In the genomic region with DNA sequence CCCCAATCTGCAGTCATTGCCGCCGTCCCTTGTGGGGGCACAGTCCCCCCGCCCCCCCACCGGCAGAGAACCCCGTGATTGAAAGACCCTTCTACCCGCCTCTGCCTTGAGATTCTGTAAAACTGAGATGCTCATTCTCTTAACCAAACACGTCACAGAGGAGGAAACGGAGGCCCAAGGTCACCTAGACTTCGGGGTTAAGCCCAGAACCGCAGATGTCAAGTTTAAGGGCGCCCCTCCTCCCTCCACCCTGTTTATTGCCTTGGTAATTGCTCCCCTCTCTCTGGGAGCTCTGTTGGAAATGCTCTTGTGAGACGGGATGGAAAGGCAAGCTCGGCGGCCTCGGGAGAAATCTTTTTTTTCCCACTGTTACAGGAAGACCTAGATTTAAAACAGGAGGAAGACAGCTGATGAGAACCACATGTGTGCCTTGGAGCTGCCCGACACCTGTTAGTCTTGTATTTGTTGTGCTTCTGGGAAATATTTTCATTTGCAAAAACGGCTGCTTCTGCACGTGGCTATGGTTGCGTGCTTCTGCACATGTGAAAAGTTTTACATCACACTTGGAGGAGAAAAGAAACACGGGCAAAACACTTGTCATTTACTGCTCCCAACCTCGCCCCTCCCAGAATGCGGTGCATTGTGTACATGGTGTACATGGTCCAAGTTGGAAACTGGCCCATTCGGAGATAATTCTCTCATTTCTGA, we compare ENCODE assay signal across 8 cellular contexts. TPM values are rescaled to one million over a fixed set of nuclear protein-coding genes. Genes with fewer than 3 reads are reported as not detected.
DNase-seq lines count a peak whose midpoint lies in the region; ATAC-seq and TF ChIP-seq lines count a peak whose summit lies in the region.

No MANE protein-coding gene starts in this region.

- no peaks in the 10 kb centered on the region for H3K9me3 Mint-ChIP-seq in IgD-negative memory B cell

- H2AK5ac ChIP-seq in neuronal stem cell (ENCODE audit: low read depth, low read length): no peak overlapping the region

- H3K36me3 ChIP-seq in GM06990 (ENCODE audit: control insufficient read depth, insufficient read depth, low read length) (peaks cover 7% of the 10 kb centered on the region), neuronal stem cell (replicated peaks in 1 of 2; ENCODE audit: control insufficient read depth in 2 of 2, insufficient read depth in 2 of 2, low read length in 2 of 2) (peaks cover 14 to 52% of the 10 kb centered on the region in 2 donors)

- H3K9me3 ChIP-seq in neuronal stem cell (replicated peaks in 1 of 2; ENCODE audit: control insufficient read depth in 2 of 2, insufficient read depth in 1 of 2, low read depth in 1 of 2, low read length in 2 of 2): no peaks in the 10 kb centered on the region

- ATAC-seq in GM18502 (IDR thresholded peaks at IDR 0.05; ENCODE audit: poor library complexity, unreplicated experiment) (no peak), GM21825 (IDR thresholded peaks at IDR 0.05; ENCODE audit: unreplicated experiment) (no peak), HG03175 (IDR thresholded peaks at IDR 0.05; ENCODE audit: unreplicated experiment) (no peak)

- peak overlapping the region; percentile 96 for H2AFZ ChIP-seq in neuronal stem cell (ENCODE audit: low read length)

- peaks cover 0 to 12% of the 10 kb centered on the region in 2 donors for H3K4me1 ChIP-seq in neuronal stem cell (ENCODE audit: control insufficient read depth in 2 of 2, insufficient read depth in 1 of 2, low read depth in 1 of 2, low read length in 2 of 2)

- H3K27me3 ChIP-seq in GM06990 (replicated peaks; ENCODE audit: control insufficient read depth, insufficient read depth, low read length): no peaks in the 10 kb centered on the region
- no peaks in the 10 kb centered on the region for H3K27me3 ChIP-seq in neuronal stem cell (ENCODE audit: control insufficient read depth in 3 of 3, insufficient read depth in 3 of 3, low read depth in 1 of 3, low read length in 3 of 3)

- peak overlapping the region; percentile 98 to 100 (median 99) for H3K4me3 Mint-ChIP-seq in IgD-negative memory B cell

- no CpG with 5 or more reads among the region's 23 CpGs for WGBS in neuronal stem cell (ENCODE audit: extremely low coverage in 2 of 2, insufficient read length in 2 of 2, insufficient replicate concordance in 1 of 2), 2 donors

- peaks cover 4% of the 10 kb centered on the region for H3K36me3 Mint-ChIP-seq in IgD-negative memory B cell

- no peak overlapping the region for H4K91ac ChIP-seq in neuronal stem cell (ENCODE audit: low read depth, low read length, poor library complexity)

- no peak overlapping the region for H2BK15ac ChIP-seq in neuronal stem cell (ENCODE audit: low read length)

- H3K4me3 ChIP-seq in GM06990 (replicated peaks; ENCODE audit: low read depth, low read length) (peak overlapping the region; percentile 90), WI38 (ENCODE audit: low read depth, low read length) (peak overlapping the region; percentile 87), neuronal stem cell (ENCODE audit: low read length in 2 of 2) (peak overlapping the region; percentile 94 to 96)

- H3K9ac ChIP-seq in neuronal stem cell (ENCODE audit: low read depth, low read length, poor library complexity): peak overlapping the region; percentile 96

- no peak overlapping the region for H3K4ac ChIP-seq in neuronal stem cell (ENCODE audit: low read length)

- H3K27ac ChIP-seq in neuronal stem cell (replicated peaks; ENCODE audit: low read length): no peak overlapping the region

- H3K4me2 ChIP-seq in neuronal stem cell (ENCODE audit: insufficient read depth, low read length, poor library complexity, severe bottlenecking): peak overlapping the region; percentile 71

- H2BK120ac ChIP-seq in neuronal stem cell (ENCODE audit: low read depth, low read length): no peak overlapping the region

- no peak overlapping the region for H3K18ac ChIP-seq in neuronal stem cell (ENCODE audit: low read length)

- no peak overlapping the region for H2BK5ac ChIP-seq in neuronal stem cell (ENCODE audit: low read length)

- H4K8ac ChIP-seq in neuronal stem cell (ENCODE audit: low read depth, low read length): no peak overlapping the region

- DNase-seq in GM06990 (ENCODE audit: extremely low read depth, insufficient read length) (no peak), fibroblast of peridontal ligament (ENCODE audit: extremely low read depth) (peak; percentile 66), neuronal stem cell (ENCODE audit: low spot score) (no peak)

- H3K79me1 ChIP-seq in neuronal stem cell (ENCODE audit: low read depth, low read length): peaks cover 6% of the 10 kb centered on the region

- H3K27me3 Mint-ChIP-seq in IgD-negative memory B cell: no peaks in the 10 kb centered on the region

- H3K27ac Mint-ChIP-seq in IgD-negative memory B cell: peak overlapping the region; percentile 91 to 99 (median 98)

- no peak for TF ChIP-seq CTCF in GM06990 (IDR thresholded peaks at IDR 0.05; ENCODE audit: insufficient read depth, low read length, poor library complexity, severe bottlenecking)
- TF ChIP-seq CTCF in WI38 (IDR thresholded peaks at IDR 0.05; ENCODE audit: low read depth, low read length): no peak

- H3K4me1 Mint-ChIP-seq in IgD-negative memory B cell: peaks cover 27 to 34% (median 31%) of the 10 kb centered on the region in 3 donors

- no peak overlapping the region for H3K14ac ChIP-seq in neuronal stem cell (ENCODE audit: low read length)

- no peak overlapping the region for H2BK12ac ChIP-seq in neuronal stem cell (ENCODE audit: low read length)

- H3K23ac ChIP-seq in neuronal stem cell (ENCODE audit: low read depth, low read length, poor library complexity): no peak overlapping the region

RNA-seq across cellular contexts. Expression of a gene that starts 1.1 kb away (rescaled TPM):
- 5.3 TPM for polyA plus RNA-seq in IgD-negative memory B cell
- polyA plus RNA-seq in neuronal stem cell (2013, experiment 1 of 2): 4.4 TPM
- polyA plus RNA-seq in neuronal stem cell (2013, experiment 2 of 2): 4.7 TPM

RNA-seq across cellular contexts. Expression of a gene that starts 30.8 kb away (rescaled TPM):
- polyA plus RNA-seq in IgD-negative memory B cell: 87.3 TPM
- polyA plus RNA-seq in neuronal stem cell (2013, experiment 1 of 2): 72.1 TPM
- 73.2 TPM for polyA plus RNA-seq in neuronal stem cell (2013, experiment 2 of 2)

RNA-seq across cellular contexts. Expression of a gene that starts 31.8 kb away (rescaled TPM):
- 11.0 TPM for polyA plus RNA-seq in IgD-negative memory B cell
- 1.0 TPM for polyA plus RNA-seq in neuronal stem cell (2013, experiment 1 of 2)
- 1.1 TPM for polyA plus RNA-seq in neuronal stem cell (2013, experiment 2 of 2)

RNA-seq across cellular contexts. Expression of a gene that starts 56.9 kb away (rescaled TPM):
- polyA plus RNA-seq in IgD-negative memory B cell: 18.9 TPM
- 23.9 TPM for polyA plus RNA-seq in neuronal stem cell (2013, experiment 1 of 2)
- polyA plus RNA-seq in neuronal stem cell (2013, experiment 2 of 2): 24.3 TPM
